Comparison of ENCODE assay signal across 29 cellular contexts in genomic region chr9:81473206-81473605, GRCh38.
"Had no signal": no experiment of that assay in that cellular context is flagged by ENCODE, and none has a peak within 500 bp of the region (broad histone marks: within the 10 kb centered on the region; RNA-seq: fewer than 3 reads in every experiment).

No MANE protein-coding gene starts in this region.

- ATAC-seq: activated CD4-positive, alpha-beta T cell treated with anti-CD3 and anti-CD28 coated beads for 36 hours; activated CD4-positive, CD25-positive, alpha-beta regulatory T cell treated with anti-CD3 and anti-CD28 coated beads, Interleukin-2, amount 50 U/mL, for 24 hours; activated CD8-positive, alpha-beta T cell treated with anti-CD3 and anti-CD28 coated beads, Interleukin-2, amount 10 ng/mL, durations not matched to agents 7 days and 5 days; Panc1; WTC11 had no signal

- H3K4me3 ChIP-seq: ascending aorta, cardiac muscle cell, SJSA1 had no signal

- H3K9me3 ChIP-seq: ascending aorta, SJSA1, SK-N-SH had no signal

- H3K4me1 ChIP-seq: ascending aorta had no signal

- DNase-seq: activated CD4-positive, alpha-beta T cell treated with anti-CD3 and anti-CD28 coated beads for 36 hours; activated CD4-positive, alpha-beta T cell treated with anti-CD3 and anti-CD28 coated beads, Interleukin-2, amount 10 ng/mL, durations not matched to agents 7 days and 5 days; activated CD4-positive, alpha-beta T cell treated with anti-CD3 and anti-CD28 coated beads, Interleukin-2, amount 50 U/mL, for 48 hours; activated CD8-positive, alpha-beta T cell treated with anti-CD3 and anti-CD28 coated beads, Interleukin-2, amount 10 ng/mL, durations not matched to agents 7 days and 5 days; activated gamma-delta T cell; activated naive CD4-positive, alpha-beta T cell treated with Interleukin-2 at 50 U/mL for 16 hours; activated naive CD8-positive, alpha-beta T cell treated with anti-CD3 and anti-CD28 coated beads, Interleukin-2, amount 10 ng/mL, durations not matched to agents 7 days and 5 days; activated T-cell treated with anti-CD3 and anti-CD28 coated beads, Interleukin-2, amount 50 U/mL, for 24 hours; Karpas-422; NCI-H1105; NCI-H1417 treated with DMSO at 0.1 percent for 48 hours; NCI-H187 treated with DMSO at 0.1 percent for 48 hours; NCI-H2081; NCI-H226; NCI-H446 treated with DMSO at 0.1 percent for 48 hours; OCI-M1; SHP77 treated with DMSO at 0.1 percent for 48 hours; SK-N-SH had no signal

- H3K4me2 ChIP-seq: SK-N-SH had no signal

- H3K9ac ChIP-seq: SK-N-SH had no signal

- H3K4me1 Mint-ChIP-seq: activated CD4-positive, alpha-beta T cell treated with anti-CD3 and anti-CD28 coated beads for 36 hours; activated CD4-positive, alpha-beta T cell treated with anti-CD3 and anti-CD28 coated beads, Interleukin-2, amount 10 ng/mL, durations not matched to agents 7 days and 5 days; activated naive CD4-positive, alpha-beta T cell treated with anti-CD3 and anti-CD28 coated beads, Interleukin-2, amount 50 U/mL, for 24 hours; activated naive CD8-positive, alpha-beta T cell treated with anti-CD3 and anti-CD28 coated beads, Interleukin-2, amount 10 ng/mL, durations not matched to agents 7 days and 5 days; central memory CD8-positive, alpha-beta T cell had no signal

- H3K36me3 Mint-ChIP-seq: activated naive CD4-positive, alpha-beta T cell treated with anti-CD3 and anti-CD28 coated beads, Interleukin-2, amount 50 U/mL, for 24 hours; activated naive CD8-positive, alpha-beta T cell treated with anti-CD3 and anti-CD28 coated beads, Interleukin-2, amount 10 ng/mL, durations not matched to agents 7 days and 5 days; WTC11 had no signal

- H3K27me3 ChIP-seq: ascending aorta, SJSA1 had no signal

- H3K4me3 Mint-ChIP-seq: activated CD4-positive, alpha-beta T cell treated with anti-CD3 and anti-CD28 coated beads for 36 hours; activated CD4-positive, alpha-beta T cell treated with anti-CD3 and anti-CD28 coated beads, Interleukin-2, amount 10 ng/mL, durations not matched to agents 7 days and 5 days; activated CD8-positive, alpha-beta T cell treated with anti-CD3 and anti-CD28 coated beads, Interleukin-2, amount 10 ng/mL, durations not matched to agents 7 days and 5 days; activated naive CD4-positive, alpha-beta T cell treated with anti-CD3 and anti-CD28 coated beads, Interleukin-2, amount 50 U/mL, for 24 hours; activated naive CD8-positive, alpha-beta T cell treated with anti-CD3 and anti-CD28 coated beads, Interleukin-2, amount 10 ng/mL, durations not matched to agents 7 days and 5 days; activated T-cell treated with anti-CD3 and anti-CD28 coated beads, Interleukin-2, amount 50 U/mL, for 24 hours; central memory CD8-positive, alpha-beta T cell; T-helper 1 cell treated with Interleukin-12 subunit alpha and Interleukin-12 subunit beta and Interleukin-4 antibody, amounts not matched to agents 30 μg/mL and 1 μg/mL, for 36 hours; T-helper 2 cell treated with Interferon-gamma antibody and Interleukin-4, amounts not matched to agents 5 μg/mL and 100 μg/mL, for 36 hours; WTC11 had no signal

- H3K27ac ChIP-seq: ascending aorta, cardiac muscle cell, SJSA1 had no signal

- H3K27ac Mint-ChIP-seq: activated CD4-positive, alpha-beta T cell treated with anti-CD3 and anti-CD28 coated beads for 36 hours; activated CD4-positive, alpha-beta T cell treated with anti-CD3 and anti-CD28 coated beads, Interleukin-2, amount 10 ng/mL, durations not matched to agents 7 days and 5 days; activated CD8-positive, alpha-beta T cell treated with anti-CD3 and anti-CD28 coated beads, Interleukin-2, amount 10 ng/mL, durations not matched to agents 7 days and 5 days; activated naive CD4-positive, alpha-beta T cell treated with anti-CD3 and anti-CD28 coated beads, Interleukin-2, amount 50 U/mL, for 24 hours; activated naive CD8-positive, alpha-beta T cell treated with anti-CD3 and anti-CD28 coated beads, Interleukin-2, amount 10 ng/mL, durations not matched to agents 7 days and 5 days; activated T-cell treated with anti-CD3 and anti-CD28 coated beads, Interleukin-2, amount 50 U/mL, for 24 hours; activated T-helper 2 cell treated with anti-CD3 and anti-CD28 coated beads, Interferon-gamma antibody, Interleukin-2, Interleukin-4, amounts not matched to agents 10 μg/mL and 5 μg/mL and 100 μg/mL, durations not matched to agents 14 hours and 24 hours and 36 hours; T-helper 1 cell treated with Interleukin-12 subunit alpha and Interleukin-12 subunit beta and Interleukin-4 antibody, amounts not matched to agents 30 μg/mL and 1 μg/mL, for 36 hours; T-helper 2 cell treated with Interferon-gamma antibody and Interleukin-4, amounts not matched to agents 5 μg/mL and 100 μg/mL, for 36 hours; WTC11 had no signal

- H3K36me3 ChIP-seq: ascending aorta, cardiac muscle cell, SJSA1 had no signal

- H3K27me3 Mint-ChIP-seq: activated CD4-positive, alpha-beta T cell treated with anti-CD3 and anti-CD28 coated beads for 36 hours; activated CD4-positive, alpha-beta T cell treated with anti-CD3 and anti-CD28 coated beads, Interleukin-2, amount 10 ng/mL, durations not matched to agents 7 days and 5 days; activated naive CD4-positive, alpha-beta T cell treated with anti-CD3 and anti-CD28 coated beads, Interleukin-2, amount 50 U/mL, for 24 hours; activated naive CD8-positive, alpha-beta T cell treated with anti-CD3 and anti-CD28 coated beads, Interleukin-2, amount 10 ng/mL, durations not matched to agents 7 days and 5 days; activated T-cell treated with anti-CD3 and anti-CD28 coated beads, Interleukin-2, amount 50 U/mL, for 24 hours; central memory CD8-positive, alpha-beta T cell had no signal

- H3K9me3 Mint-ChIP-seq: activated CD4-positive, alpha-beta T cell treated with anti-CD3 and anti-CD28 coated beads, Interleukin-2, amount 10 ng/mL, durations not matched to agents 7 days and 5 days; activated naive CD4-positive, alpha-beta T cell treated with anti-CD3 and anti-CD28 coated beads, Interleukin-2, amount 50 U/mL, for 24 hours; activated naive CD8-positive, alpha-beta T cell treated with anti-CD3 and anti-CD28 coated beads, Interleukin-2, amount 10 ng/mL, durations not matched to agents 7 days and 5 days; activated T-cell treated with anti-CD3 and anti-CD28 coated beads, Interleukin-2, amount 50 U/mL, for 24 hours; T-helper 2 cell treated with Interferon-gamma antibody and Interleukin-4, amounts not matched to agents 5 μg/mL and 100 μg/mL, for 36 hours; WTC11 had no signal
